In genomic region chr11:3359092-3359824, GRCh38 we compare ENCODE assay signal across 22 cellular contexts. TPM values are rescaled to one million over a fixed set of nuclear protein-coding genes. Genes with fewer than 3 reads are reported as not detected.
DNase-seq lines count a peak whose midpoint lies in the region; ATAC-seq, FAIRE-seq and TF ChIP-seq lines count a peak whose summit lies in the region.
"Had no signal": no experiment of that assay in that cellular context is flagged by ENCODE, and none has a peak within 500 bp of the region (broad histone marks: within the 10 kb centered on the region; RNA-seq: fewer than 3 reads in every experiment).

No MANE protein-coding gene starts in this region.

- H3K23ac ChIP-seq in H1 (ENCODE audit: insufficient read length), result no peak overlapping the region

- H3K4me3 ChIP-seq in H1 (ENCODE audit: extremely low read depth in 1 of 4, insufficient read depth in 2 of 4, low read depth in 3 of 4, low read length in 4 of 4), result peak overlapping the region in 1 of 4 experiments; percentile 36; a peak in 1 of 8 replicates

- no peak overlapping the region for H2BK5ac ChIP-seq in H1 (ENCODE audit: low read depth, low read length)

- no peak overlapping the region for H2BK12ac ChIP-seq in H1 (ENCODE audit: low read depth, low read length)

- H3K23me2 ChIP-seq in H1 (ENCODE audit: low read depth, low read length), result peaks cover under 1% of the 10 kb centered on the region; the same call in 1 of the 2 replicates

- no peak overlapping the region for H3K18ac ChIP-seq in H1 (ENCODE audit: extremely low read depth, low read length)

- TF ChIP-seq POLR2A in GM12891 (IDR thresholded peaks at IDR 0.05; ENCODE audit: low read depth, low read length), result 0 out of 2 replicates have a peak, but pooled peaks have one; percentile 5
- TF ChIP-seq POLR2A in H1 (IDR thresholded peaks at IDR 0.05; ENCODE audit: control extremely low read depth in 1 of 2, low read depth in 2 of 2, low read length in 2 of 2), result peak; percentile 38; a peak in 2 of 3 replicates

- H3K79me2 ChIP-seq in H1 (ENCODE audit: control insufficient read depth in 1 of 2, insufficient read depth in 2 of 2, low read length in 2 of 2), result peaks cover 0 to 16% of the 10 kb centered on the region in 2 experiments; a peak in 2 of 4 replicates

- H3K36me3 ChIP-seq in H1 (ENCODE audit: control insufficient read depth in 2 of 4, insufficient read depth in 4 of 4, low read length in 3 of 4), result peaks cover 35 to 76% (median 57%) of the 10 kb centered on the region in 4 experiments

- DNase-seq in GM12891 (ENCODE audit: insufficient read length, low spot score) (no peak), MV-4-11 (lab: John Stamatoyannopoulos, UW) (peak; percentile 25), H1 (ENCODE audit: low read depth in 1 of 2, low spot score in 2 of 2) (no peak), progenitor cell of endocrine pancreas (ENCODE audit: low spot score, unreplicated experiment) (no peak), kidney tubule cell (ENCODE audit: low spot score) (no peak)
- DNase-seq: activated CD8-positive, alpha-beta T cell treated with anti-CD3 and anti-CD28 coated beads, Interleukin-2, amount 10 ng/mL, durations not matched to agents 7 days and 5 days; activated gamma-delta T cell treated with Interleukin-2 at 50 U/mL for 16 hours; CD4-positive, alpha-beta memory T cell; cortex of kidney; DND-41; head of caudate nucleus; KBM-7; left ventricle myocardium superior; NCI-H1694 treated with DMSO at 0.1 percent for 48 hours; NCI-H345; NCI-H82; Right ventricle myocardium superior; stimulated activated CD4-positive, alpha-beta T cell treated with anti-CD3 and anti-CD28 coated beads, Interleukin-1b, Interleukin-23, amount 100 ng/mL, for 48 hours; SW 1271 had no signal

- TF ChIP-seq RAD21 in H1 (IDR thresholded peaks at IDR 0.05 in 1 of 2, conservative IDR thresholded peaks at IDR 0.05 in 1 of 2; ENCODE audit: low read depth in 2 of 2, low read length in 2 of 2), result no peak

- H3K4ac ChIP-seq in H1 (replicated peaks; ENCODE audit: insufficient read length, low read depth, low read length), result no peak overlapping the region

- no peak overlapping the region for H4K8ac ChIP-seq in H1 (ENCODE audit: extremely low read depth, insufficient read depth, low read length)

- 91% methylated on average over 5 of the region's 5 CpGs; no CpG with 5 or more reads in 1 of the 2 experiments for WGBS in H1 (ENCODE audit: extremely low coverage in 1 of 2, insufficient coverage in 1 of 2, insufficient read length in 1 of 2, insufficient replicate concordance in 2 of 2, low coverage in 1 of 2, low lambda C conversion rate in 2 of 2, missing lambda C conversion rate in 1 of 2), 2 experiments

- no peaks in the 10 kb centered on the region for H3K4me1 ChIP-seq in H1 (replicated peaks in 1 of 4; ENCODE audit: control insufficient read depth in 3 of 4, insufficient read depth in 4 of 4, low read length in 3 of 4)

- no peaks in the 10 kb centered on the region for H3K4me1 Mint-ChIP-seq in progenitor cell of endocrine pancreas (ENCODE audit: low read depth)

- H2AK5ac ChIP-seq in H1 (ENCODE audit: low read depth, low read length), result no peak overlapping the region

- no peak overlapping the region for H3K56ac ChIP-seq in H1 (replicated peaks; ENCODE audit: insufficient read length, low read depth, low read length)

- no peaks in the 10 kb centered on the region for H4K20me1 ChIP-seq in H1 (replicated peaks in 1 of 2; ENCODE audit: control insufficient read depth in 1 of 2, insufficient read depth in 2 of 2, low read length in 2 of 2)

- H3K27me3 ChIP-seq in H1 (replicated peaks in 1 of 4; ENCODE audit: control insufficient read depth in 3 of 4, extremely low read depth in 1 of 4, insufficient read depth in 3 of 4, low read length in 3 of 4), result no peaks in the 10 kb centered on the region

- no peak overlapping the region for H2BK15ac ChIP-seq in H1 (ENCODE audit: low read length)

- H3K36me3 Mint-ChIP-seq in progenitor cell of endocrine pancreas (ENCODE audit: insufficient read depth), result peaks cover 82% of the 10 kb centered on the region

- H3K9me3 ChIP-seq in H1 (ENCODE audit: insufficient read depth in 2 of 2, low read depth in 1 of 2, low read length in 1 of 2), result peaks cover 68 to 75% of the 10 kb centered on the region in 2 experiments

- no peak for TF ChIP-seq CTCF in H1 (IDR thresholded peaks at IDR 0.05; ENCODE audit: control extremely low read depth in 1 of 3, insufficient read depth in 1 of 3, low read depth in 1 of 3, low read length in 3 of 3)
- no peak for TF ChIP-seq CTCF in progenitor cell of endocrine pancreas (IDR thresholded peaks at IDR 0.05; ENCODE audit: unreplicated experiment)

- no peaks in the 10 kb centered on the region for H3K27me3 Mint-ChIP-seq in progenitor cell of endocrine pancreas
- H3K27me3 Mint-ChIP-seq: CD4-positive, alpha-beta memory T cell had no signal

- TF ChIP-seq EP300 in H1 (IDR thresholded peaks at IDR 0.05; ENCODE audit: borderline replicate concordance in 1 of 2, low read depth in 2 of 2, low read length in 2 of 2), result no peak

- H3K4me2 ChIP-seq in H1 (ENCODE audit: insufficient read depth in 1 of 2, low read depth in 2 of 2, low read length in 2 of 2), result no peak overlapping the region

- H4K91ac ChIP-seq in H1 (replicated peaks; ENCODE audit: insufficient read length, low read length), result no peak overlapping the region

- no peak overlapping the region for H3K4me3 Mint-ChIP-seq in progenitor cell of endocrine pancreas (ENCODE audit: low read depth)
- H3K4me3 Mint-ChIP-seq: activated CD8-positive, alpha-beta T cell treated with anti-CD3 and anti-CD28 coated beads, Interleukin-2, amount 10 ng/mL, durations not matched to agents 7 days and 5 days; CD4-positive, alpha-beta memory T cell had no signal

- no peak overlapping the region for H3K9ac ChIP-seq in H1 (replicated peaks in 1 of 4; ENCODE audit: extremely low read depth in 1 of 4, low read depth in 3 of 4, low read length in 3 of 4)

- H3K14ac ChIP-seq in H1 (ENCODE audit: insufficient read length), result no peak overlapping the region

- H3K27ac ChIP-seq in H1 (ENCODE audit: low read depth, low read length), result no peak overlapping the region

- no peaks in the 10 kb centered on the region for H3K79me1 ChIP-seq in H1 (ENCODE audit: low read depth, low read length)

- no peak overlapping the region for H2BK20ac ChIP-seq in H1 (ENCODE audit: low read length)

- no peak overlapping the region for H2BK120ac ChIP-seq in H1 (replicated peaks; ENCODE audit: low read depth, low read length)

- peaks cover 74% of the 10 kb centered on the region for H3K9me3 Mint-ChIP-seq in progenitor cell of endocrine pancreas (ENCODE audit: low read depth)

- no peak overlapping the region for H4K5ac ChIP-seq in H1 (ENCODE audit: insufficient read length, low read depth, low read length)

- CTCF ChIA-PET in H1 (lab: Charles Lee; ENCODE audit: partially characterized antibody), result no interaction called here

- peak; percentile 20 for FAIRE-seq in GM12891 (lab: Jason Lieb, UNC)
- no peak for FAIRE-seq in H1 (lab: Jason Lieb, UNC)
- FAIRE-seq: urothelium cell line had no signal

- no peak for ATAC-seq in GM19035 (IDR thresholded peaks at IDR 0.05; ENCODE audit: unreplicated experiment)
- no peak for ATAC-seq in HG03039 (IDR thresholded peaks at IDR 0.05; ENCODE audit: unreplicated experiment)
- ATAC-seq: activated CD8-positive, alpha-beta T cell treated with anti-CD3 and anti-CD28 coated beads, Interleukin-2, amount 10 ng/mL, durations not matched to agents 7 days and 5 days; left ventricle myocardium superior had no signal

- peak overlapping the region; percentile 20 for H3K27ac Mint-ChIP-seq in progenitor cell of endocrine pancreas
- H3K27ac Mint-ChIP-seq: activated CD8-positive, alpha-beta T cell treated with anti-CD3 and anti-CD28 coated beads, Interleukin-2, amount 10 ng/mL, durations not matched to agents 7 days and 5 days; CD4-positive, alpha-beta memory T cell had no signal

- POLR2A ChIA-PET in H1 (lab: Charles Lee; ENCODE audit: partially characterized antibody), result interaction anchor here (5.7 to 18.0 kb wide), 2 partner anchors 13 to 21 kb away, joined by 29 to 233 read pairs; partner anchors contain the start of gene ZNF195

- H2AFZ ChIP-seq in H1 (ENCODE audit: low read length), result no peak overlapping the region

TF ChIP-seq in GM12891, 5 proteins besides CTCF, POLR2A, EP300 and RAD21:
- TF ChIP-seq POLR2AphosphoS5 (IDR thresholded peaks at IDR 0.05; ENCODE audit: low read depth, low read length) (no peak), SPI1 (IDR thresholded peaks at IDR 0.05; ENCODE audit: low read depth, low read length) (no peak), TAF1 (IDR thresholded peaks at IDR 0.05; ENCODE audit: low read depth, low read length) (no peak), POU2F2 (IDR thresholded peaks at IDR 0.05; ENCODE audit: low read depth, low read length) (no peak), PAX5 (IDR thresholded peaks at IDR 0.05; ENCODE audit: insufficient read depth, low read length, severe bottlenecking) (no peak)

TF ChIP-seq in H1, 55 proteins besides CTCF, POLR2A, EP300 and RAD21 (continues in another document):
- peak; percentile 77 for TF ChIP-seq BACH1 (IDR thresholded peaks at IDR 0.05; ENCODE audit: low read length)

RNA-seq across cellular contexts. Expression of gene ZNF195, which starts 19.7 kb away (rescaled TPM):
- 15.7 TPM for polyA plus RNA-seq in GM12891 (2012; ENCODE audit: low read depth, missing spikeins)
- 80.5 and 88.6 TPM in 2 replicates for total RNA-seq in H1 (2021; fragmentation: NEBNext Ultra II Directional; extraction: Animal tissue kit (Norgen Biotek cat#: 25700))
- polyA plus RNA-seq in H1 (2011; rRNA removed), result 23.4 and 23.9 TPM in 2 replicates
- polyA plus RNA-seq in H1 (2011; cell fraction: cytosol; rRNA removed), result 36.6 TPM
- polyA plus RNA-seq in H1 (2011; cell fraction: nucleus; rRNA removed), result 53.3 TPM
- 50.4 to 66.5 TPM (median 58.0 TPM) in 4 replicates for polyA plus RNA-seq in H1 (2012, experiment 1 of 2)
- 3.1 TPM for polyA plus RNA-seq in H1 (2012, experiment 2 of 2)
- 73.9 TPM for polyA plus RNA-seq in H1 (2013, experiment 1 of 2)
- 70.1 TPM for polyA plus RNA-seq in H1 (2013, experiment 2 of 2)
- 98.3 and 120 TPM in 2 replicates for polyA minus RNA-seq in H1 (2011; rRNA and poly(A)+ RNA removed)
- 69.8 TPM for polyA minus RNA-seq in H1 (2011; cell fraction: cytosol; rRNA and poly(A)+ RNA removed)
- 194 TPM for polyA minus RNA-seq in H1 (2011; cell fraction: nucleus; rRNA and poly(A)+ RNA removed)
- 83.9 and 88.8 TPM in 2 replicates for total RNA-seq in progenitor cell of endocrine pancreas
